ENCODE assay signal across 9 cellular contexts in genomic region chr20:44388466-44389023, GRCh38. TPM values are rescaled to one million over a fixed set of nuclear protein-coding genes. Genes with fewer than 3 reads are reported as not detected.
DNase-seq lines count a peak whose midpoint lies in the region; TF ChIP-seq lines count a peak whose summit lies in the region.
"Had no signal": no experiment of that assay in that cellular context is flagged by ENCODE, and none has a peak within 500 bp of the region (broad histone marks: within the 10 kb centered on the region; RNA-seq: fewer than 3 reads in every experiment).

No MANE protein-coding gene starts in this region.

- TF ChIP-seq RAD21 in liver (IDR thresholded peaks at IDR 0.05) = peak; percentile 92 to 94

- peak overlapping the region in 1 of 2 donors; percentile 24 for H3K9ac ChIP-seq in liver (ENCODE audit: low read depth in 1 of 2, low read length in 2 of 2)

- H3K4me3 ChIP-seq in HFF-Myc (replicated peaks; ENCODE audit: low read depth, low read length) (no peak overlapping the region), coronary artery (peak overlapping the region; percentile 44), liver (ENCODE audit: low read depth in 1 of 3, low read length in 3 of 3) (no peak overlapping the region)

- H3K27ac ChIP-seq in coronary artery = no peak overlapping the region
- H3K27ac ChIP-seq in liver (ENCODE audit: low read depth in 1 of 2, low read length in 2 of 2) = peak overlapping the region; percentile 67 to 71

- TF ChIP-seq CTCF in HFF-Myc (IDR thresholded peaks at IDR 0.05; ENCODE audit: low read depth, low read length, missing control alignments) (peak; percentile 86), coronary artery (IDR thresholded peaks at IDR 0.05) (peak; percentile 31), liver (IDR thresholded peaks at IDR 0.05; ENCODE audit: low read depth, low read length, missing input control) (peak; percentile 91)

- H3K4me1 ChIP-seq in liver (ENCODE audit: control insufficient read depth in 4 of 4, insufficient read depth in 4 of 4, low read length in 3 of 4) = peaks cover 17 to 70% (median 57%) of the 10 kb centered on the region in 4 donors

- in situ Hi-C loops in Caki2 (cut with HindIII; ENCODE audit: low pct_unique_long_range_greater_than_20kb, low sequenced_read_pairs) = no loop called here

- peaks cover 0 to 7% (median 3%) of the 10 kb centered on the region in 4 donors for H3K36me3 ChIP-seq in liver (ENCODE audit: control insufficient read depth in 4 of 4, insufficient read depth in 3 of 4, low read depth in 1 of 4, low read length in 3 of 4)

- DNase-seq in Caki2 (ENCODE audit: low read depth) (peak; percentile 63), HFF-Myc (ENCODE audit: extremely low read depth, low read depth) (peak; percentile 61), NCI-H510A (lab: John Stamatoyannopoulos, UW) (peak; percentile 43), coronary artery (ENCODE audit: low spot score) (no peak), NCI-H187 treated with DMSO at 0.1 percent for 48 hours (lab: John Stamatoyannopoulos, UW) (no peak)
- DNase-seq in activated CD4-positive, alpha-beta T cell treated with anti-CD3 and anti-CD28 coated beads for 4 hours = peak; percentile 44 to 62
- peak; percentile 35 to 37 (median 35) for DNase-seq in stimulated activated CD4-positive, alpha-beta T cell treated with anti-CD3 and anti-CD28 coated beads, TNF-alpha, amount 100 ng/mL, for 4 hours (ENCODE audit: low read depth in 3 of 3)

- WGBS in liver = 3% methylated on average over 29 of the region's 29 CpGs

- no peaks in the 10 kb centered on the region for H3K9me3 ChIP-seq in liver (ENCODE audit: control insufficient read depth in 4 of 4, low read length in 3 of 4)

- H3K27me3 ChIP-seq in liver (ENCODE audit: control insufficient read depth in 4 of 4, insufficient read depth in 4 of 4, low read length in 3 of 4) = no peaks in the 10 kb centered on the region

TF ChIP-seq in liver, 16 proteins besides CTCF, POLR2A, EP300 and RAD21:
- TF ChIP-seq HNF4A (conservative IDR thresholded peaks at IDR 0.05) (peak; percentile 65 to 70), HNF4G (IDR thresholded peaks at IDR 0.05) (peak; percentile 23), NR2F2 (IDR thresholded peaks at IDR 0.05) (no peak), ATF3 (IDR thresholded peaks at IDR 0.05) (no peak), SP1 (IDR thresholded peaks at IDR 0.05) (peak; percentile 89), RXRA (IDR thresholded peaks at IDR 0.05) (peak; percentile 90 to 92), MAX (IDR thresholded peaks at IDR 0.05) (peak; percentile 39), EGR1 (IDR thresholded peaks at IDR 0.05; ENCODE audit: low read depth in 2 of 2) (peak in 1 of 2 donors; percentile 26), GABPA (IDR thresholded peaks at IDR 0.05 in 1 of 2, conservative IDR thresholded peaks at IDR 0.05 in 1 of 2) (no peak), JUND (IDR thresholded peaks at IDR 0.05) (peak in 1 of 2 donors; percentile 17), YY1 (IDR thresholded peaks at IDR 0.05) (peak; percentile 60), ZBTB33 (IDR thresholded peaks at IDR 0.05) (no peak), FOXA1 (IDR thresholded peaks at IDR 0.05) (no peak), REST (IDR thresholded peaks at IDR 0.05) (peak; percentile 51), TAF1 (conservative IDR thresholded peaks at IDR 0.05) (no peak), FOXA2 (IDR thresholded peaks at IDR 0.05) (no peak)
TF ChIP-seq in liver: peak in this region for 9.

RNA-seq across cellular contexts. Expression of gene HNF4A, which starts 33.0 kb away (rescaled TPM):
- not detected in 2 replicates for total RNA-seq in Caki2 (2014; rRNA removed; shearing (Covaris generic); ENCODE audit: low replicate concordance)
- 100 to 1,000 TPM in 1 of 2 donors, 10 to 100 TPM in 1; 51.7 to 171 TPM for total RNA-seq in liver
- polyA plus RNA-seq in liver = 100 to 1,000 TPM in 1 of 2 donors, 10 to 100 TPM in 1; 52.3 to 120 TPM
- total RNA-seq: T-helper 2 cell treated with Interferon-gamma antibody and Interleukin-4, amounts not matched to agents 100 ng/mL and 5 ng/mL, for 36 hours had no signal

RNA-seq across cellular contexts. Expression of gene R3HDML, which starts 51.7 kb away (rescaled TPM):
- not detected in 2 replicates for total RNA-seq in Caki2 (2014; rRNA removed; shearing (Covaris generic); ENCODE audit: low replicate concordance)
- total RNA-seq in liver = not detected
- not detected for polyA plus RNA-seq in liver
- total RNA-seq: T-helper 2 cell treated with Interferon-gamma antibody and Interleukin-4, amounts not matched to agents 100 ng/mL and 5 ng/mL, for 36 hours had no signal

Comparison
In these comparisons a context has a peak if more than half of its experiments do, and no peak if none do; other contexts are left out.
1. DNase-seq: peak in Caki2 (single experiment), HFF-Myc (single experiment), NCI-H510A (single experiment), activated CD4-positive, alpha-beta T cell treated with anti-CD3 and anti-CD28 coated beads for 4 hours (2 of 2) and stimulated activated CD4-positive, alpha-beta T cell treated with anti-CD3 and anti-CD28 coated beads, TNF-alpha, amount 100 ng/mL, for 4 hours (3 of 3); none in coronary artery (single experiment) and NCI-H187 treated with DMSO at 0.1 percent for 48 hours (single experiment).
2. CTCF ChIP-seq: peak in every context shown above with its lines; median percentile 91 in liver; 86 in HFF-Myc; 31 in coronary artery.
3. H3K27ac ChIP-seq: peak in liver (2 of 2); none in coronary artery (0 of 2).
4. RNA of gene HNF4A, which starts 33.0 kb away (total RNA-seq): 51.7 to 171 TPM in liver; not detected in Caki2; every median in the first group is over 10 times any median in the second.